8 cellular contexts compared by ENCODE assay signal in genomic region chr19:43619262-43620060, GRCh38. TPM values are rescaled to one million over a fixed set of nuclear protein-coding genes. Genes with fewer than 3 reads are reported as not detected.
DNase-seq lines count a peak whose midpoint lies in the region; FAIRE-seq and TF ChIP-seq lines count a peak whose summit lies in the region.

Gene ZNF428, minus strand, starts transcription at chr19:43619629. Its CDS starts 5,325 bp downstream, at chr19:43614304.

- H3K27me3 ChIP-seq in Loucy (ENCODE audit: insufficient read depth, low read length, poor library complexity, severe bottlenecking) (no peaks in the 10 kb centered on the region), SJCRH30 (no peaks in the 10 kb centered on the region), stomach (no peaks in the 10 kb centered on the region)

- peak within 1 kb of the TSS; percentile 89 for H3K27ac ChIP-seq in SJCRH30
- H3K27ac ChIP-seq in stomach, result peak within 1 kb of the TSS; percentile 86 to 96 (median 95)

- H3K9me2 ChIP-seq in Loucy (replicated peaks; ENCODE audit: low read depth, low read length), result no peaks in the 10 kb centered on the region

- TF ChIP-seq CTCF in Loucy (conservative IDR thresholded peaks at IDR 0.05; ENCODE audit: low read length), result no peak
- no peak for TF ChIP-seq CTCF in foreskin fibroblast (IDR thresholded peaks at IDR 0.05; ENCODE audit: low read depth, low read length)
- no peak for TF ChIP-seq CTCF in neural crest cell (conservative IDR thresholded peaks at IDR 0.05)
- TF ChIP-seq CTCF in stomach (IDR thresholded peaks at IDR 0.05), result no peak

- no peaks in the 10 kb centered on the region; the same call in 1 of the 2 replicates for H3F3A ChIP-seq in Loucy (ENCODE audit: low read depth)

- H3K27ac Mint-ChIP-seq in neural crest cell (ENCODE audit: unreplicated experiment), result peak within 1 kb of the TSS; percentile 100

- peaks cover 20% of the 10 kb centered on the region for H3K36me3 Mint-ChIP-seq in neural crest cell (ENCODE audit: low read depth)

- intact Hi-C loops in stomach (cut with DNase I; ENCODE audit: low total_unique reads), result no loop called here

- peaks cover 13% of the 10 kb centered on the region for H3K27me3 Mint-ChIP-seq in neural crest cell (ENCODE audit: low read depth)

- H3K4me2 ChIP-seq in Loucy (ENCODE audit: low read depth, low read length, poor library complexity, severe bottlenecking), result peak within 1 kb of the TSS; percentile 97

- H2AFZ ChIP-seq in Loucy (ENCODE audit: low read length), result peak within 1 kb of the TSS; percentile 95

- no peaks in the 10 kb centered on the region for H3K9me3 ChIP-seq in ES-I3 (ENCODE audit: control insufficient read depth, insufficient read depth, low read length)
- H3K9me3 ChIP-seq in Loucy (ENCODE audit: insufficient read depth, low read depth, low read length), result no peaks in the 10 kb centered on the region
- H3K9me3 ChIP-seq in SJCRH30 (replicated peaks), result no peaks in the 10 kb centered on the region
- H3K9me3 ChIP-seq in stomach, result no peaks in the 10 kb centered on the region

- peak within 1 kb of the TSS; percentile 95 for H3K4me3 Mint-ChIP-seq in neural crest cell

- H3K4me3 ChIP-seq in Loucy (ENCODE audit: low read length, poor library complexity, severe bottlenecking) (peak within 1 kb of the TSS; percentile 83), SJCRH30 (peak within 1 kb of the TSS; percentile 69), foreskin fibroblast (ENCODE audit: low read depth in 1 of 2, low read length in 2 of 2) (peak within 1 kb of the TSS; percentile 90 to 95), stomach (peak within 1 kb of the TSS; percentile 71 to 80 (median 76))

- H3K9me3 Mint-ChIP-seq in neural crest cell, result peaks cover 3% of the 10 kb centered on the region

- H3K36me3 ChIP-seq in ES-I3 (ENCODE audit: insufficient read depth, low read length) (no peaks in the 10 kb centered on the region), Loucy (ENCODE audit: insufficient read depth, low read length) (no peaks in the 10 kb centered on the region), SJCRH30 (no peaks in the 10 kb centered on the region), stomach (peaks cover 0 to under 1% (median 0%) of the 10 kb centered on the region in 4 donors)

- DNase-seq in H54 (ENCODE audit: insufficient read length, low spot score) (peak; percentile 97), SJCRH30 (peak; percentile 94 to 95), foreskin fibroblast (peak; percentile 83 to 93), neural crest cell (ENCODE audit: low read depth, low spot score) (peak; percentile 90), stomach (peak; percentile 87)
- DNase-seq in activated gamma-delta T cell treated with anti-CD3 and anti-CD28 coated beads, Interleukin-2, amount 50 U/mL, for 16 hours (ENCODE audit: low read depth), result peak; percentile 75

- peak; percentile 91 for TF ChIP-seq POLR2A in H54 (IDR thresholded peaks at IDR 0.05; ENCODE audit: low read depth, low read length)
- TF ChIP-seq POLR2A in stomach (IDR thresholded peaks at IDR 0.05), result peak in 1 of 4 donors; percentile 23

- peaks cover 60% of the 10 kb centered on the region for H3K79me2 ChIP-seq in Loucy (ENCODE audit: insufficient read depth, low read length)

- H3K4me1 ChIP-seq in ES-I3 (ENCODE audit: insufficient read depth, low read length) (peaks cover 5% of the 10 kb centered on the region; the same call in 1 of the 2 replicates), Loucy (ENCODE audit: insufficient read depth, low read length, poor library complexity, severe bottlenecking) (peaks cover 35% of the 10 kb centered on the region), SJCRH30 (no peaks in the 10 kb centered on the region), stomach (peaks cover 0 to 37% (median 23%) of the 10 kb centered on the region in 4 donors)

- H3K9ac ChIP-seq in ES-I3 (ENCODE audit: low read depth, low read length) (peak within 1 kb of the TSS; percentile 57), Loucy (ENCODE audit: low read depth, low read length, poor library complexity, severe bottlenecking) (peak within 1 kb of the TSS; percentile 95)

- WGBS in stomach, 5 donors, result 0 to 1% (median 0%) methylated on average over 65 to 81 of the region's 81 CpGs

- no peak for TF ChIP-seq EP300 in stomach (IDR thresholded peaks at IDR 0.05)

- FAIRE-seq in H54 (lab: Jason Lieb, UNC), result peak; percentile 41

- peaks cover 46% of the 10 kb centered on the region for H3K4me1 Mint-ChIP-seq in neural crest cell

- H4K20me1 ChIP-seq in Loucy (ENCODE audit: insufficient read depth, low read length, poor library complexity, severe bottlenecking), result peaks cover 36% of the 10 kb centered on the region

RNA-seq across cellular contexts. Expression of gene ZNF428, which starts in this region (rescaled TPM):
- 46.8 and 56.2 TPM in 2 replicates for total RNA-seq in SJCRH30 (2014; rRNA removed; shearing (Covaris generic))
- total RNA-seq in neural crest cell, result 114 and 117 TPM in 2 replicates
- 10 to 100 TPM in 4 of 5 donors, 1 to 10 TPM in 1; 7.8 to 72.7 (median 11.2) TPM for total RNA-seq in stomach
- polyA plus RNA-seq in stomach, result 10 to 100 TPM; 30.9 to 47.9 (median 42.8) TPM

Comparison
In these comparisons a context has a peak if more than half of its experiments do, and no peak if none do; other contexts are left out.
1. Peak in every context shown above with its lines: DNase-seq, H3K4me3 ChIP-seq and H3K27ac ChIP-seq.